In genomic region chr4:4532371-4532770, GRCh38 we compare ENCODE assay signal across 1 cellular context.
TF ChIP-seq lines count a peak whose summit lies in the region.

No MANE protein-coding gene starts in this region.

TF ChIP-seq in GM12878, 131 proteins besides CTCF, POLR2A, EP300 and RAD21 (continued from another document):
- TF ChIP-seq, protein P1, sequence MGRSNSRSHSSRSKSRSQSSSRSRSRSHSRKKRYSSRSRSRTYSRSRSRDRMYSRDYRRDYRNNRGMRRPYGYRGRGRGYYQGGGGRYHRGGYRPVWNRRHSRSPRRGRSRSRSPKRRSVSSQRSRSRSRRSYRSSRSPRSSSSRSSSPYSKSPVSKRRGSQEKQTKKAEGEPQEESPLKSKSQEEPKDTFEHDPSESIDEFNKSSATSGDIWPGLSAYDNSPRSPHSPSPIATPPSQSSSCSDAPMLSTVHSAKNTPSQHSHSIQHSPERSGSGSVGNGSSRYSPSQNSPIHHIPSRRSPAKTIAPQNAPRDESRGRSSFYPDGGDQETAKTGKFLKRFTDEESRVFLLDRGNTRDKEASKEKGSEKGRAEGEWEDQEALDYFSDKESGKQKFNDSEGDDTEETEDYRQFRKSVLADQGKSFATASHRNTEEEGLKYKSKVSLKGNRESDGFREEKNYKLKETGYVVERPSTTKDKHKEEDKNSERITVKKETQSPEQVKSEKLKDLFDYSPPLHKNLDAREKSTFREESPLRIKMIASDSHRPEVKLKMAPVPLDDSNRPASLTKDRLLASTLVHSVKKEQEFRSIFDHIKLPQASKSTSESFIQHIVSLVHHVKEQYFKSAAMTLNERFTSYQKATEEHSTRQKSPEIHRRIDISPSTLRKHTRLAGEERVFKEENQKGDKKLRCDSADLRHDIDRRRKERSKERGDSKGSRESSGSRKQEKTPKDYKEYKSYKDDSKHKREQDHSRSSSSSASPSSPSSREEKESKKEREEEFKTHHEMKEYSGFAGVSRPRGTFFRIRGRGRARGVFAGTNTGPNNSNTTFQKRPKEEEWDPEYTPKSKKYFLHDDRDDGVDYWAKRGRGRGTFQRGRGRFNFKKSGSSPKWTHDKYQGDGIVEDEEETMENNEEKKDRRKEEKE (IDR thresholded peaks at IDR 0.05): no peak
